ENCODE assay signal across 14 cellular contexts in genomic region chr3:9669720-9670432, GRCh38. TPM values are rescaled to one million over a fixed set of nuclear protein-coding genes. Genes with fewer than 3 reads are reported as not detected.
A peak's percentile ranks its signal among the peaks of the same experiment; 100 is the strongest.
DNase-seq lines count a peak whose midpoint lies in the region; ATAC-seq and TF ChIP-seq lines count a peak whose summit lies in the region.
"Had no signal": no experiment of that assay in that cellular context is flagged by ENCODE, and none has a peak within 500 bp of the region (broad histone marks: within the 10 kb centered on the region; RNA-seq: fewer than 3 reads in every experiment).

No MANE protein-coding gene starts in this region.

- H3K4me3 Mint-ChIP-seq in brain, result no peak overlapping the region
- no peak overlapping the region for H3K4me3 Mint-ChIP-seq in activated naive CD8-positive, alpha-beta T cell treated with anti-CD3 and anti-CD28 coated beads, Interleukin-2, amount 50 U/mL, for 24 hours

- H3K27me3 ChIP-seq in layer of hippocampus (ENCODE audit: control insufficient read depth, insufficient read depth, low read length), result no peaks in the 10 kb centered on the region
- H3K27me3 ChIP-seq in spleen (replicated peaks in 1 of 7), result no peaks in the 10 kb centered on the region
- no peaks in the 10 kb centered on the region for H3K27me3 ChIP-seq in foreskin keratinocyte
- H3K27me3 ChIP-seq: sigmoid colon had no signal

- peak overlapping the region in 3 of 5 experiments; percentile 26 to 86 (median 58) for H3K27ac Mint-ChIP-seq in brain
- H3K27ac Mint-ChIP-seq in activated naive CD8-positive, alpha-beta T cell treated with anti-CD3 and anti-CD28 coated beads, Interleukin-2, amount 50 U/mL, for 24 hours, result no peak overlapping the region

- DNase-seq in GM04504 (ENCODE audit: low read depth), result peak; percentile 22
- peak; percentile 1 for DNase-seq in spleen
- DNase-seq in activated naive CD8-positive, alpha-beta T cell treated with anti-CD3 and anti-CD28 coated beads, Interleukin-2, amount 50 U/mL, for 24 hours, result no peak
- DNase-seq in foreskin keratinocyte, result no peak
- no peak for DNase-seq in erythroblast (lab: John Stamatoyannopoulos, UW)
- DNase-seq: activated CD8-positive, alpha-beta memory T cell treated with anti-CD3 and anti-CD28 coated beads, Interleukin-2, amount 50 U/mL, for 4 hours; hypothalamus; mucosa of descending colon; NCI-H1417 treated with DMSO at 0.1 percent for 48 hours; NCI-H748 treated with DMSO at 0.1 percent for 48 hours had no signal

- no peak overlapping the region for H3K4me3 ChIP-seq in spleen
- H3K4me3 ChIP-seq: mucosa of descending colon, sigmoid colon had no signal

- 76 to 89% (median 82%) methylated on average over 4 of the region's 4 CpGs for WGBS in spleen, 5 donors

- no peak for ATAC-seq in activated naive CD8-positive, alpha-beta T cell treated with anti-CD3 and anti-CD28 coated beads, Interleukin-2, amount 50 U/mL, for 24 hours
- ATAC-seq in GM18519 (IDR thresholded peaks at IDR 0.05; ENCODE audit: low FRiP score, unreplicated experiment), result no peak
- no peak for ATAC-seq in foreskin keratinocyte
- ATAC-seq: mucosa of descending colon had no signal

- H3K36me3 ChIP-seq in spleen, result peaks cover 0 to 100% (median 99%) of the 10 kb centered on the region in 6 donors

- no peaks in the 10 kb centered on the region for H3K9me3 ChIP-seq in spleen
- H3K9me3 ChIP-seq: mucosa of descending colon, sigmoid colon had no signal

- H3K36me3 Mint-ChIP-seq in brain, result peaks cover 75% of the 10 kb centered on the region
- peaks cover 55% of the 10 kb centered on the region for H3K36me3 Mint-ChIP-seq in activated naive CD8-positive, alpha-beta T cell treated with anti-CD3 and anti-CD28 coated beads, Interleukin-2, amount 50 U/mL, for 24 hours (ENCODE audit: low read depth)

- no peaks in the 10 kb centered on the region for H3K9me3 Mint-ChIP-seq in brain
- H3K9me3 Mint-ChIP-seq in activated naive CD8-positive, alpha-beta T cell treated with anti-CD3 and anti-CD28 coated beads, Interleukin-2, amount 50 U/mL, for 24 hours, result no peaks in the 10 kb centered on the region

- no peaks in the 10 kb centered on the region for H3K27me3 Mint-ChIP-seq in brain
- H3K27me3 Mint-ChIP-seq in activated naive CD8-positive, alpha-beta T cell treated with anti-CD3 and anti-CD28 coated beads, Interleukin-2, amount 50 U/mL, for 24 hours, result no peaks in the 10 kb centered on the region

- no peak for TF ChIP-seq CTCF in brain (conservative IDR thresholded peaks at IDR 0.05)
- TF ChIP-seq CTCF in spleen (IDR thresholded peaks at IDR 0.05 in 8 of 11, conservative IDR thresholded peaks at IDR 0.05 in 3 of 11), result no peak
- no peak for TF ChIP-seq CTCF in foreskin keratinocyte (conservative IDR thresholded peaks at IDR 0.05)

- no peak for TF ChIP-seq POLR2A in spleen (IDR thresholded peaks at IDR 0.05)
- no peak for TF ChIP-seq POLR2A in erythroblast (IDR thresholded peaks at IDR 0.05; ENCODE audit: low read length)

- peaks cover 0 to 16% (median 2%) of the 10 kb centered on the region in 6 donors for H3K4me1 ChIP-seq in spleen
- no peaks in the 10 kb centered on the region for H3K4me1 ChIP-seq in foreskin keratinocyte

- H3K27ac ChIP-seq in layer of hippocampus (ENCODE audit: low read depth, low read length) (peak overlapping the region; percentile 49), spleen (peak overlapping the region in 2 of 8 donors; percentile 7 to 19), foreskin keratinocyte (no peak overlapping the region)

- H3K4me1 Mint-ChIP-seq in brain, result no peaks in the 10 kb centered on the region
- H3K4me1 Mint-ChIP-seq in activated naive CD8-positive, alpha-beta T cell treated with anti-CD3 and anti-CD28 coated beads, Interleukin-2, amount 50 U/mL, for 24 hours, result peaks cover 5% of the 10 kb centered on the region

- intact Hi-C loops in spleen (cut with DNase I; ENCODE audit: low total_unique reads), result no loop called here

RNA-seq across cellular contexts. Expression of gene MTMR14, which starts 20.6 kb away (rescaled TPM):
- polyA plus RNA-seq in brain (ENCODE audit: insufficient read depth, low read depth, low replicate concordance) (17.9 TPM), spleen (10 to 100 TPM; 43.5 to 47.8 (median 45.1) TPM), foreskin keratinocyte (22.4 and 24.5 TPM in 2 replicates)
- total RNA-seq in spleen (10 to 100 TPM; 55.2 to 84.6 (median 67.2) TPM), foreskin keratinocyte (24.5 and 26.3 TPM in 2 replicates)

RNA-seq across cellular contexts. Expression of gene CPNE9, which starts 33.8 kb away (rescaled TPM):
- 2.7 TPM for polyA plus RNA-seq in brain (ENCODE audit: insufficient read depth, low read depth, low replicate concordance)
- total RNA-seq in spleen, result under 1 TPM in 1 of 7 donors, not detected in 6; 0.63 TPM
- polyA plus RNA-seq in spleen, result under 1 TPM; 0.15 to 0.22 (median 0.17) TPM
- total RNA-seq in foreskin keratinocyte, result not detected in 2 replicates
- not detected in 2 replicates for polyA plus RNA-seq in foreskin keratinocyte

Comparison
In these comparisons a context has a peak if more than half of its experiments do, and no peak if none do; other contexts are left out.
1. DNase-seq: peak in GM04504 (single experiment) and spleen (single experiment); none in activated naive CD8-positive, alpha-beta T cell treated with anti-CD3 and anti-CD28 coated beads, Interleukin-2, amount 50 U/mL, for 24 hours (single experiment), foreskin keratinocyte (0 of 2) and erythroblast (0 of 2).